In the genomic region with DNA sequence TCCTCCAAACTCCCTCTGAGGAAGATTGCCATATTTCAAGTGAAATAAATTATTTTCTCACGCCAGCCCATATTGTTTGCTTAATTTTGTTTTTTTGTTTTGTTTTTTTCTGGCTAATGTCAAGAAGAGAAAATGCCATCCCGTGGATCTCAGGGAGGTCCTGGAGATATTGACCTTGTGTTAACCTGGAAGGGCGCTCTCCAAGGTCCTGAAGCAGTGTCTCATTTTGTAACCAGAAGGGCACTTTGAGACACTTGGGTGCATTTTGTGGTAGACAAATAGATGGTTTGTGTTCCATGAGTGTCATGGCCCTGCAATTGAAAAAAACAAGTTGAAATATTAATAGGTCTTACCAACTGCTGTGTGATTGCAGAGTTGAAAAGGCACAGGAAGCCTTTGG, we compare ENCODE assay signal across 15 cellular contexts.
DNase-seq lines count a peak whose midpoint lies in the region; ATAC-seq and TF ChIP-seq lines count a peak whose summit lies in the region.
"Had no signal": no experiment of that assay in that cellular context is flagged by ENCODE, and none has a peak within 500 bp of the region (broad histone marks: within the 10 kb centered on the region; RNA-seq: fewer than 3 reads in every experiment).

No MANE protein-coding gene starts in this region.

- H3K9me3 ChIP-seq in body of pancreas, result no peaks in the 10 kb centered on the region
- H3K9me3 ChIP-seq: lower lobe of right lung had no signal

- no peaks in the 10 kb centered on the region for H3K27me3 Mint-ChIP-seq in activated naive CD8-positive, alpha-beta T cell treated with anti-CD3 and anti-CD28 coated beads, Interleukin-2, amount 50 U/mL, for 24 hours
- H3K27me3 Mint-ChIP-seq in activated naive CD8-positive, alpha-beta T cell treated with anti-CD3 and anti-CD28 coated beads for 36 hours, result no peaks in the 10 kb centered on the region

- TF ChIP-seq CTCF in body of pancreas (IDR thresholded peaks at IDR 0.05), result no peak

- H3K9me3 Mint-ChIP-seq in activated naive CD8-positive, alpha-beta T cell treated with anti-CD3 and anti-CD28 coated beads, Interleukin-2, amount 50 U/mL, for 24 hours, result peaks cover 8% of the 10 kb centered on the region
- H3K9me3 Mint-ChIP-seq in activated naive CD8-positive, alpha-beta T cell treated with anti-CD3 and anti-CD28 coated beads for 36 hours, result peaks cover 5% of the 10 kb centered on the region

- no peak for TF ChIP-seq POLR2A in body of pancreas (IDR thresholded peaks at IDR 0.05)

- H3K27ac ChIP-seq in body of pancreas, result no peak overlapping the region
- H3K27ac ChIP-seq: lower lobe of right lung, parathyroid adenoma, VCaP had no signal

- WGBS in body of pancreas, 2 donors, result 10 to 17% methylated on average over 3 of the region's 3 CpGs

- no peaks in the 10 kb centered on the region for H3K4me1 Mint-ChIP-seq in activated naive CD8-positive, alpha-beta T cell treated with anti-CD3 and anti-CD28 coated beads, Interleukin-2, amount 50 U/mL, for 24 hours
- H3K4me1 Mint-ChIP-seq in activated naive CD8-positive, alpha-beta T cell treated with anti-CD3 and anti-CD28 coated beads for 36 hours, result no peaks in the 10 kb centered on the region
- H3K4me1 Mint-ChIP-seq: activated naive CD4-positive, alpha-beta T cell treated with anti-CD3 and anti-CD28 coated beads, Interleukin-2, amount 50 U/mL, for 24 hours had no signal

- DNase-seq in activated naive CD8-positive, alpha-beta T cell treated with anti-CD3 and anti-CD28 coated beads, Interleukin-2, amount 50 U/mL, for 24 hours, result peak; percentile 2
- no peak for DNase-seq in activated naive CD8-positive, alpha-beta T cell treated with anti-CD3 and anti-CD28 coated beads for 36 hours
- peak; percentile 12 for DNase-seq in M059J (ENCODE audit: low read depth)
- DNase-seq in body of pancreas, result peak in 3 of 4 donors; percentile 19 to 32 (median 19)
- DNase-seq in retina, result peak; percentile 16
- DNase-seq in NCI-H345 (lab: John Stamatoyannopoulos, UW), result no peak
- no peak for DNase-seq in GDM1 (lab: John Stamatoyannopoulos, UW)
- DNase-seq: C1 segment of cervical spinal cord, foreskin melanocyte, HFFc6, lower lobe of right lung had no signal

- H3K27me3 ChIP-seq in body of pancreas, result no peaks in the 10 kb centered on the region

- H3K4me3 ChIP-seq in body of pancreas, result no peak overlapping the region
- H3K4me3 ChIP-seq: lower lobe of right lung had no signal

- H3K36me3 ChIP-seq in body of pancreas (replicated peaks in 1 of 2; ENCODE audit: insufficient read depth in 1 of 2, low read depth in 2 of 2), result no peaks in the 10 kb centered on the region
- H3K36me3 ChIP-seq: lower lobe of right lung had no signal

- H3K4me1 ChIP-seq in body of pancreas, result no peaks in the 10 kb centered on the region
- H3K4me1 ChIP-seq: lower lobe of right lung, parathyroid adenoma had no signal

- no peak overlapping the region for H3K27ac Mint-ChIP-seq in activated naive CD8-positive, alpha-beta T cell treated with anti-CD3 and anti-CD28 coated beads, Interleukin-2, amount 50 U/mL, for 24 hours
- no peak overlapping the region for H3K27ac Mint-ChIP-seq in activated naive CD8-positive, alpha-beta T cell treated with anti-CD3 and anti-CD28 coated beads for 36 hours
- H3K27ac Mint-ChIP-seq: activated naive CD4-positive, alpha-beta T cell treated with anti-CD3 and anti-CD28 coated beads, Interleukin-2, amount 50 U/mL, for 24 hours; HFFc6 had no signal

- no peak for ATAC-seq in activated naive CD8-positive, alpha-beta T cell treated with anti-CD3 and anti-CD28 coated beads, Interleukin-2, amount 50 U/mL, for 24 hours
- no peak for ATAC-seq in body of pancreas
- ATAC-seq in GM19467 (IDR thresholded peaks at IDR 0.05; ENCODE audit: unreplicated experiment), result no peak
- ATAC-seq: lower lobe of right lung had no signal

- H3K4me3 Mint-ChIP-seq in activated naive CD8-positive, alpha-beta T cell treated with anti-CD3 and anti-CD28 coated beads, Interleukin-2, amount 50 U/mL, for 24 hours, result no peak overlapping the region
- H3K4me3 Mint-ChIP-seq in activated naive CD8-positive, alpha-beta T cell treated with anti-CD3 and anti-CD28 coated beads for 36 hours, result no peak overlapping the region
- H3K4me3 Mint-ChIP-seq: activated naive CD4-positive, alpha-beta T cell treated with anti-CD3 and anti-CD28 coated beads, Interleukin-2, amount 50 U/mL, for 24 hours; HFFc6 had no signal

- H3K36me3 Mint-ChIP-seq in activated naive CD8-positive, alpha-beta T cell treated with anti-CD3 and anti-CD28 coated beads, Interleukin-2, amount 50 U/mL, for 24 hours (ENCODE audit: low read depth), result no peaks in the 10 kb centered on the region
- H3K36me3 Mint-ChIP-seq in activated naive CD8-positive, alpha-beta T cell treated with anti-CD3 and anti-CD28 coated beads for 36 hours, result no peaks in the 10 kb centered on the region
- H3K36me3 Mint-ChIP-seq: activated naive CD4-positive, alpha-beta T cell treated with anti-CD3 and anti-CD28 coated beads, Interleukin-2, amount 50 U/mL, for 24 hours had no signal

- intact Hi-C loops in body of pancreas (cut with DNase I), result no loop called here

Comparison
In these comparisons a context has a peak if more than half of its experiments do, and no peak if none do; other contexts are left out.
1. DNase-seq: peak in activated naive CD8-positive, alpha-beta T cell treated with anti-CD3 and anti-CD28 coated beads, Interleukin-2, amount 50 U/mL, for 24 hours (single experiment), M059J (single experiment), body of pancreas (3 of 4) and retina (single experiment); none in activated naive CD8-positive, alpha-beta T cell treated with anti-CD3 and anti-CD28 coated beads for 36 hours (single experiment), NCI-H345 (single experiment) and GDM1 (single experiment).